Comparison of ENCODE assay signal across 18 cellular contexts in the genomic region with DNA sequence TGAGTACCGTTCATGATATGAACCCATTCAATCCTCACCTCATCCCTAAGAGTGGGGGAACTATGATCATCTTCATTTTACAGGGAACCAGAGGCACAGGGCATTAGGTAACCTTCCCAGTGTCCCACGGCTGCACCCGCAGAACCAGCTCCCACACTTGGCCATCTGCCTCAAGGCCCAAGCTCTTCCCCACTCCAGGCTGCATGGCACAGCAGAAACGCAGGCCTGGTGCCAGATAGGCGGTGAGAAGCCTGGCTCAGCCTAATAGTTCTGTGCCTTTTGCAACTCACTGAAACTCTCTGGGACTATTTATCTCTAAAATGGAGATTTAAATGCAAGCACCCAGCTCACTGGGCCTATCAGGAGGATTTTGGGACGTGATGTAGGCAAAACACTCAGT.
DNase-seq lines count a peak whose midpoint lies in the region; ATAC-seq and TF ChIP-seq lines count a peak whose summit lies in the region.
"Had no signal": no experiment of that assay in that cellular context is flagged by ENCODE, and none has a peak within 500 bp of the region (broad histone marks: within the 10 kb centered on the region; RNA-seq: fewer than 3 reads in every experiment).

No MANE protein-coding gene starts in this region.

- DNase-seq in G401 (ENCODE audit: low spot score) (peak; percentile 38), cerebellum (ENCODE audit: low spot score) (peak; percentile 47), left lung (peak in 1 of 2 donors; percentile 76), stomach (peak; percentile 53), immature natural killer cell (no peak), NCI-H1436 (lab: John Stamatoyannopoulos, UW) (no peak)
- DNase-seq in central memory CD4-positive, alpha-beta T cell: no peak
- DNase-seq: Calu3; CD4-positive, alpha-beta T cell; DMS79 treated with DMSO at 0.1 percent for 48 hours; GF-D8; Kasumi-1; NCI-H1105 treated with DMSO at 0.1 percent for 48 hours; NCI-H1930; NCI-H2171; NCI-H510A; NCI-H82; SIG-M5 had no signal

- no peak overlapping the region for H3K4me3 Mint-ChIP-seq in immature natural killer cell
- H3K4me3 Mint-ChIP-seq: CD4-positive, alpha-beta T cell had no signal

- in situ Hi-C loops in G401 (cut with HindIII; ENCODE audit: low sequenced_read_pairs): no loop called here

- no peak for TF ChIP-seq EP300 in stomach (IDR thresholded peaks at IDR 0.05)

- H3K36me3 ChIP-seq in left lung (no peaks in the 10 kb centered on the region), stomach (no peaks in the 10 kb centered on the region)

- no peak for TF ChIP-seq POLR2A in stomach (IDR thresholded peaks at IDR 0.05)

- intact Hi-C loops in left lung (cut with DNase I) (no loop called here), stomach (cut with DNase I; ENCODE audit: low total_unique reads) (no loop called here)

- H3K4me3 ChIP-seq in left lung (no peak overlapping the region), stomach (no peak overlapping the region)

- H3K36me3 Mint-ChIP-seq in immature natural killer cell: no peaks in the 10 kb centered on the region

- peak; percentile 75 for ATAC-seq in left lung

- WGBS in stomach, 5 donors: 44 to 71% (median 61%) methylated on average over 6 of the region's 6 CpGs

- peaks cover 0 to 5% (median 3%) of the 10 kb centered on the region in 3 donors for H3K27me3 Mint-ChIP-seq in immature natural killer cell (ENCODE audit: low read depth in 3 of 3)

- no peaks in the 10 kb centered on the region for H3K9me3 Mint-ChIP-seq in immature natural killer cell
- H3K9me3 Mint-ChIP-seq: CD4-positive, alpha-beta T cell had no signal

- H3K9me3 ChIP-seq in left lung (no peaks in the 10 kb centered on the region), stomach (no peaks in the 10 kb centered on the region)

- no peaks in the 10 kb centered on the region for H3K4me1 Mint-ChIP-seq in immature natural killer cell

- H3K27me3 ChIP-seq in left lung (peaks cover 0 to 15% of the 10 kb centered on the region in 2 donors), stomach (peaks cover 0 to 17% (median 0%) of the 10 kb centered on the region in 3 donors)

- H3K4me1 ChIP-seq in left lung: no peaks in the 10 kb centered on the region
- no peaks in the 10 kb centered on the region for H3K4me1 ChIP-seq in stomach

- H3K27ac ChIP-seq in left lung: no peak overlapping the region
- H3K27ac ChIP-seq in stomach: no peak overlapping the region

- H3K27ac Mint-ChIP-seq in immature natural killer cell: no peak overlapping the region
- H3K27ac Mint-ChIP-seq: CD4-positive, alpha-beta T cell had no signal

- no peak for TF ChIP-seq CTCF in left lung (IDR thresholded peaks at IDR 0.05)
- TF ChIP-seq CTCF in stomach (IDR thresholded peaks at IDR 0.05): no peak

Comparison
In these comparisons a context has a peak if more than half of its experiments do, and no peak if none do; other contexts are left out.
1. DNase-seq: peak in G401 (single experiment), cerebellum (single experiment) and stomach (single experiment); none in immature natural killer cell (0 of 3), NCI-H1436 (single experiment) and central memory CD4-positive, alpha-beta T cell (single experiment).